Comparison of ENCODE assay signal across 1 cellular context in genomic region chr2:156182132-156182531, GRCh38.
TF ChIP-seq lines count a peak whose summit lies in the region.

No MANE protein-coding gene starts in this region.

TF ChIP-seq in HCT116, 20 proteins besides CTCF, POLR2A, EP300 and RAD21 (continued from another document):
- TF ChIP-seq REST (IDR thresholded peaks at IDR 0.05; ENCODE audit: low read depth) (no peak), CBX3 (IDR thresholded peaks at IDR 0.05; ENCODE audit: low read depth) (peak; percentile 96), SP1 (IDR thresholded peaks at IDR 0.05; ENCODE audit: low read depth) (peak; percentile 97), TCF7L2 (IDR thresholded peaks at IDR 0.05; ENCODE audit: borderline replicate concordance, extremely low read depth, insufficient read depth, insufficient read length) (no peak), SIN3A (IDR thresholded peaks at IDR 0.05; ENCODE audit: low read depth) (peak; percentile 94), EZH2 (IDR thresholded peaks at IDR 0.05) (no peak), ELF1 (IDR thresholded peaks at IDR 0.05; ENCODE audit: borderline replicate concordance, low read depth) (peak; percentile 67), ATF3 (IDR thresholded peaks at IDR 0.05) (peak; percentile 61; the same call in 1 of the 2 replicates), EZH2phosphoT487 (IDR thresholded peaks at IDR 0.05; ENCODE audit: borderline replicate concordance) (no peak), POLR2AphosphoS5 (IDR thresholded peaks at IDR 0.05; ENCODE audit: low read depth, low read length) (peak; percentile 71), MAX (IDR thresholded peaks at IDR 0.05) (peak; percentile 84), ZNF274 (IDR thresholded peaks at IDR 0.05; ENCODE audit: low read depth, low read length) (no peak), FOSL1 (IDR thresholded peaks at IDR 0.05; ENCODE audit: low read depth) (peak; percentile 79)
- TF ChIP-seq, protein P1, sequence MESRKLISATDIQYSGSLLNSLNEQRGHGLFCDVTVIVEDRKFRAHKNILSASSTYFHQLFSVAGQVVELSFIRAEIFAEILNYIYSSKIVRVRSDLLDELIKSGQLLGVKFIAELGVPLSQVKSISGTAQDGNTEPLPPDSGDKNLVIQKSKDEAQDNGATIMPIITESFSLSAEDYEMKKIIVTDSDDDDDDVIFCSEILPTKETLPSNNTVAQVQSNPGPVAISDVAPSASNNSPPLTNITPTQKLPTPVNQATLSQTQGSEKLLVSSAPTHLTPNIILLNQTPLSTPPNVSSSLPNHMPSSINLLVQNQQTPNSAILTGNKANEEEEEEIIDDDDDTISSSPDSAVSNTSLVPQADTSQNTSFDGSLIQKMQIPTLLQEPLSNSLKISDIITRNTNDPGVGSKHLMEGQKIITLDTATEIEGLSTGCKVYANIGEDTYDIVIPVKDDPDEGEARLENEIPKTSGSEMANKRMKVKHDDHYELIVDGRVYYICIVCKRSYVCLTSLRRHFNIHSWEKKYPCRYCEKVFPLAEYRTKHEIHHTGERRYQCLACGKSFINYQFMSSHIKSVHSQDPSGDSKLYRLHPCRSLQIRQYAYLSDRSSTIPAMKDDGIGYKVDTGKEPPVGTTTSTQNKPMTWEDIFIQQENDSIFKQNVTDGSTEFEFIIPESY (IDR thresholded peaks at IDR 0.05; ENCODE audit: extremely low read depth, insufficient replicate concordance, low read length), result peak; percentile 67
